Comparison of ENCODE assay signal across 16 cellular contexts in the genomic region with DNA sequence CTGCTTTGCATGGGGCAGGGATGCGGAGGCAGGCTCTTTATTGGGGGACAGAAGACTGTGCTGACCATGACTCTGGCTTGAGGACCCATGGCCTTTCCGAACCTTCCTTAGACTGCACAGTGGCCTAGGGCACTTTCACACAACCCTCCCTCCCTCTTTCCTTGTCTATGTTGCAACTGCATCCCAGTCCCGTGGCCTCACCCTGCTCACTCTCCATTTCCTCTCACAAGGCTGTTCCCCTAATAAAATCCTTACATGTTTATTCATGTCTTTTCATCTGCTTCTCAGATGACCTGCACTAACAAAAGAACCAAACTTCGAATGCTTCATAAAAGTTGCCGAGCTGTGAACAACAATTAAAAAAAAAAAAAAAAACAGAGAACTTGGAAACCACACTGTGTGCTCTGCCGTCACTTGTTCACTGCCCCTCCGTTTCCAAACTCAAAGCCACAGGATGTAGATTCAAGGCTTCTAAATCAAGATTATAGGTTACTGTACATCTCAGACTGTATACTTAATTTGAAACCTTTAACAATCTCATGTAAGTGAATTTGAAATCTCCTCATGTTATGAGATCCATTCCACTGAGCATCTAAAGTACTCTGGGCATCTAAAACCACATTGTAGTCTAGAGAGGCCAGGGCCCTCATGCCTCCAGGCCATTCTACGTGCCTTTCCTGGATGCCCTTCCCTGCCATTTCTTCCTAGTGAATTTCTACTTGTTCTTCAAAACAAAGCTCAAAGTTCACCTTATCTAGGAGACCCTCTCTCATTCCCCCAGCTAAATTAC.
DNase-seq lines count a peak whose midpoint lies in the region; TF ChIP-seq lines count a peak whose summit lies in the region.
"Had no signal": no experiment of that assay in that cellular context is flagged by ENCODE, and none has a peak within 500 bp of the region (broad histone marks: within the 10 kb centered on the region; RNA-seq: fewer than 3 reads in every experiment).

No MANE protein-coding gene starts in this region.

- H3K4me1 ChIP-seq in A673 (ENCODE audit: insufficient read depth, low read length, poor library complexity, severe bottlenecking) (no peaks in the 10 kb centered on the region), neuronal stem cell (ENCODE audit: control insufficient read depth in 2 of 2, insufficient read depth in 1 of 2, low read depth in 1 of 2, low read length in 2 of 2) (peaks cover under 1 to 1% of the 10 kb centered on the region in 2 donors), stomach (peaks cover 0 to under 1% (median under 1%) of the 10 kb centered on the region in 4 donors)

- H2BK5ac ChIP-seq in neuronal stem cell (ENCODE audit: low read length): no peak overlapping the region

- H2BK12ac ChIP-seq in neuronal stem cell (ENCODE audit: low read length): no peak overlapping the region

- peak overlapping the region; percentile 42 for H3K18ac ChIP-seq in neuronal stem cell (ENCODE audit: low read length)

- H3K27ac ChIP-seq in A673 (ENCODE audit: low read depth, low read length, poor library complexity, severe bottlenecking) (no peak overlapping the region), neuronal stem cell (replicated peaks; ENCODE audit: low read length) (no peak overlapping the region), stomach (no peak overlapping the region)

- no peak for TF ChIP-seq POLR2A in stomach (IDR thresholded peaks at IDR 0.05)

- DNase-seq in A673 (ENCODE audit: low spot score) (peak; percentile 14), KBM-7 (peak; percentile 69), epithelial cell of esophagus (ENCODE audit: low read depth) (peak; percentile 92), neuronal stem cell (ENCODE audit: low spot score) (no peak), NCI-H2227 (lab: John Stamatoyannopoulos, UW; ENCODE audit: unreplicated experiment) (no peak), NCI-H82 treated with DMSO at 0.1 percent for 48 hours (lab: John Stamatoyannopoulos, UW; ENCODE audit: unreplicated experiment) (no peak), stomach (no peak)
- DNase-seq in NK-92 treated with Interleukin-12 subunit alpha and Interleukin-12 subunit beta, amount 100 ng/mL, for 24 hours (lab: John Stamatoyannopoulos, UW): no peak
- DNase-seq: activated CD4-positive, alpha-beta T cell treated with anti-CD3 and anti-CD28 coated beads for 36 hours; anterior cingulate cortex; CD4-positive, alpha-beta memory T cell; NCI-H1436 treated with DMSO at 0.1 percent for 48 hours; NCI-H446 treated with DMSO at 0.1 percent for 48 hours; SHP77 treated with DMSO at 0.1 percent for 48 hours; stimulated activated CD4-positive, alpha-beta T cell treated with anti-CD3 and anti-CD28 coated beads, Interleukin-4, amount 100 ng/mL, for 1 hour had no signal

- no peak overlapping the region for H3K4ac ChIP-seq in neuronal stem cell (ENCODE audit: low read length)

- H3K36me3 ChIP-seq in A673 (ENCODE audit: insufficient read depth, low read length, poor library complexity, severe bottlenecking): no peaks in the 10 kb centered on the region
- no peaks in the 10 kb centered on the region for H3K36me3 ChIP-seq in neuronal stem cell (replicated peaks in 1 of 2; ENCODE audit: control insufficient read depth in 2 of 2, insufficient read depth in 2 of 2, low read length in 2 of 2)
- no peaks in the 10 kb centered on the region for H3K36me3 ChIP-seq in stomach

- no peak overlapping the region for H2BK15ac ChIP-seq in neuronal stem cell (ENCODE audit: low read length)

- H3K23ac ChIP-seq in neuronal stem cell (ENCODE audit: low read depth, low read length, poor library complexity): no peak overlapping the region

- H2AFZ ChIP-seq in neuronal stem cell (ENCODE audit: low read length): peak overlapping the region; percentile 56

- no peak overlapping the region for H4K8ac ChIP-seq in neuronal stem cell (ENCODE audit: low read depth, low read length)

- no peaks in the 10 kb centered on the region for H3K79me1 ChIP-seq in neuronal stem cell (ENCODE audit: low read depth, low read length)

- H4K91ac ChIP-seq in neuronal stem cell (ENCODE audit: low read depth, low read length, poor library complexity): no peak overlapping the region

- H3K27me3 ChIP-seq in A673 (replicated peaks; ENCODE audit: insufficient read depth, low read depth, low read length, poor library complexity): no peaks in the 10 kb centered on the region
- H3K27me3 ChIP-seq in neuronal stem cell (ENCODE audit: control insufficient read depth in 3 of 3, insufficient read depth in 3 of 3, low read depth in 1 of 3, low read length in 3 of 3): no peaks in the 10 kb centered on the region
- H3K27me3 ChIP-seq in stomach: no peaks in the 10 kb centered on the region

- no peak for TF ChIP-seq EP300 in stomach (IDR thresholded peaks at IDR 0.05)

- in situ Hi-C loops in KBM-7 (cut with MboI; ENCODE audit: low pct_unique_long_range_greater_than_20kb, low sequenced_read_pairs): loop anchor here (25.0 kb wide), 1 partner anchor 687 kb away; no protein-coding TSS in a partner anchor

- H3K14ac ChIP-seq in neuronal stem cell (ENCODE audit: low read length): no peak overlapping the region

- H3K9me3 ChIP-seq in A673 (ENCODE audit: low read depth, low read length, poor library complexity, severe bottlenecking) (no peaks in the 10 kb centered on the region), neuronal stem cell (replicated peaks in 1 of 2; ENCODE audit: control insufficient read depth in 2 of 2, insufficient read depth in 1 of 2, low read depth in 1 of 2, low read length in 2 of 2) (peaks cover 0 to 2% of the 10 kb centered on the region in 2 donors), stomach (no peaks in the 10 kb centered on the region)

- H2AK5ac ChIP-seq in neuronal stem cell (ENCODE audit: low read depth, low read length): no peak overlapping the region

- no TSS peak for BruUV-seq in A673 (replicated peaks; lab: Mats Ljungman, UMichigan)

- H2BK120ac ChIP-seq in neuronal stem cell (ENCODE audit: low read depth, low read length): no peak overlapping the region

- H3K4me2 ChIP-seq in neuronal stem cell (ENCODE audit: insufficient read depth, low read length, poor library complexity, severe bottlenecking): no peak overlapping the region

- CTCF ChIA-PET in A673 (lab: Charles Lee): no interaction called here

- H3K4me3 ChIP-seq in A673 (ENCODE audit: low read depth, low read length, poor library complexity, severe bottlenecking) (no peak overlapping the region), epithelial cell of esophagus (ENCODE audit: low read length) (no peak overlapping the region), neuronal stem cell (ENCODE audit: low read length in 2 of 2) (peak overlapping the region in 1 of 2 donors; percentile 61), stomach (no peak overlapping the region)
- H3K4me3 ChIP-seq: lung had no signal

- POLR2A ChIA-PET in A673 (lab: Charles Lee; ENCODE audit: low non-redundant PET): no interaction called here

- TF ChIP-seq CTCF in A673 (conservative IDR thresholded peaks at IDR 0.05; ENCODE audit: low read depth, low read length) (no peak), epithelial cell of esophagus (IDR thresholded peaks at IDR 0.05; ENCODE audit: insufficient read depth, low read depth, low read length, missing control alignments) (no peak), stomach (IDR thresholded peaks at IDR 0.05) (no peak)

- no CpG with 5 or more reads among the region's 8 CpGs for WGBS in neuronal stem cell (ENCODE audit: extremely low coverage in 2 of 2, insufficient read length in 2 of 2, insufficient replicate concordance in 1 of 2), 2 donors
- WGBS in stomach, 5 donors: 80 to 90% (median 85%) methylated on average over 8 of the region's 8 CpGs

- no peak overlapping the region for H3K9ac ChIP-seq in neuronal stem cell (ENCODE audit: low read depth, low read length, poor library complexity)

- intact Hi-C loops in A673 (cut with micrococcal nuclease; ENCODE audit: unreplicated experiment): no loop called here
- intact Hi-C loops in stomach (cut with DNase I; ENCODE audit: low total_unique reads): no loop called here

Comparison
In these comparisons a context has a peak if more than half of its experiments do, and no peak if none do; other contexts are left out.
1. DNase-seq: peak in A673 (single experiment), KBM-7 (single experiment) and epithelial cell of esophagus (single experiment); none in neuronal stem cell (single experiment), NCI-H2227 (single experiment), NK-92 treated with Interleukin-12 subunit alpha and Interleukin-12 subunit beta, amount 100 ng/mL, for 24 hours (single experiment), NCI-H82 treated with DMSO at 0.1 percent for 48 hours (single experiment) and stomach (single experiment).